23 cellular contexts compared by ENCODE assay signal in the genomic region with DNA sequence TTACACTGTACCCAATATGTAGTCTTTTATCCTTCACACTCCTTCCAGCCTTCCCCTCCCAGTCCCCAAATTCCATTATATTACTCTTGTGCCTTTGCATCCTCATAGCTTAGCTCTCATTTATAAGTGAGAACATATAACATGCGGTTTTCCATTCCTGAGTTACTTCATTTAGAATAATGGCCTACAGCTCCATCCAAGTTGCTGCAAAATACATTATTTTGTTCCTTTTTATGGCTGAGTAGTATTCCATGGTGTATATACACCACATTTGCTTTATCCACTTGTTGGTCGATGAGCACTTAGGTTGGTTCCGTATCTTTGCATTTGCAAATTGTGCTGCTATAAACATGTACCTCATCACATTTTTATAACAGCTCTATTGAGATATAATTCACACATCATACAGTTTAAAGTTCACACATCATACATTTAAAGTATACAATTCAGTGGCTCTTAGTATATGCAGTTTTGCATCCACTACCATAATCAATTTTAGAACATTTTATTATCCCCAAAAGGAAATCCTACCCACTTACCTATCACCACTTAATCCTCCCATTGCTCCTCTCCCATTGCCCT. TPM values are rescaled to one million over a fixed set of nuclear protein-coding genes. Genes with fewer than 3 reads are reported as not detected.
DNase-seq lines count a peak whose midpoint lies in the region; ATAC-seq, FAIRE-seq and TF ChIP-seq lines count a peak whose summit lies in the region.
"Had no signal": no experiment of that assay in that cellular context is flagged by ENCODE, and none has a peak within 500 bp of the region (broad histone marks: within the 10 kb centered on the region; RNA-seq: fewer than 3 reads in every experiment).

No MANE protein-coding gene starts in this region.

- H3K36me3 Mint-ChIP-seq in MCF 10A (ENCODE audit: insufficient read depth, unreplicated experiment) (peaks cover 22% of the 10 kb centered on the region), mesothelial cell of epicardium (peaks cover 12% of the 10 kb centered on the region), osteocyte (ENCODE audit: unreplicated experiment) (peaks cover 2% of the 10 kb centered on the region)

- TF ChIP-seq POLR2A in breast epithelium (IDR thresholded peaks at IDR 0.05) (no peak), K562 (conservative IDR thresholded peaks at IDR 0.05) (no peak)

- WGBS in K562 (ENCODE audit: insufficient coverage, low coverage, missing lambda C conversion rate), result 0% methylated on average over 3 of the region's 3 CpGs

- no peaks in the 10 kb centered on the region for H3K27me3 ChIP-seq in breast epithelium
- peaks cover 11 to 18% of the 10 kb centered on the region in 2 experiments; a peak in 4 of 5 replicates for H3K27me3 ChIP-seq in K562 (ENCODE audit: control insufficient read depth in 2 of 2, insufficient read depth in 2 of 2, low read length in 2 of 2)
- H3K27me3 ChIP-seq in tibial artery, result no peaks in the 10 kb centered on the region
- H3K27me3 ChIP-seq: BLaER1 treated with 17β-estradiol and CSF1 and Interleukin-3, amounts not matched to agents 10 nM and 100 nM had no signal

- H3K27ac Mint-ChIP-seq in MCF 10A (ENCODE audit: low read depth, unreplicated experiment) (peak overlapping the region; percentile 46), mesothelial cell of epicardium (peak overlapping the region; percentile 10), osteocyte (ENCODE audit: unreplicated experiment) (peak overlapping the region; percentile 50)
- H3K27ac Mint-ChIP-seq: B cell; CD4-positive, alpha-beta T cell; CD8-positive, alpha-beta T cell had no signal

- no peak for FAIRE-seq in K562 (lab: Jason Lieb, UNC)
- FAIRE-seq: A549, D721Med, G401.6, GM12891 had no signal

- H4K20me1 ChIP-seq in K562 (replicated peaks; ENCODE audit: control insufficient read depth, insufficient read depth, low read length), result no peaks in the 10 kb centered on the region
- H4K20me1 ChIP-seq: BLaER1 treated with 17β-estradiol and CSF1 and Interleukin-3, amounts not matched to agents 10 nM and 100 nM had no signal

- intact Hi-C loops in MCF 10A (cut with micrococcal nuclease) (no loop called here), breast epithelium (cut with DNase I; ENCODE audit: low total_unique reads) (no loop called here), K562 (cut with micrococcal nuclease) (no loop called here), tibial artery (cut with DNase I; ENCODE audit: low total_unique reads) (no loop called here)

- H3K27me3 Mint-ChIP-seq in MCF 10A (ENCODE audit: insufficient read depth, unreplicated experiment) (no peaks in the 10 kb centered on the region), mesothelial cell of epicardium (ENCODE audit: low read depth) (no peaks in the 10 kb centered on the region), osteocyte (ENCODE audit: unreplicated experiment) (no peaks in the 10 kb centered on the region)
- H3K27me3 Mint-ChIP-seq: CD4-positive, alpha-beta T cell had no signal

- H3K9me3 ChIP-seq in breast epithelium (no peaks in the 10 kb centered on the region), K562 (replicated peaks; ENCODE audit: control insufficient read depth, insufficient read depth, low read depth, low read length) (no peaks in the 10 kb centered on the region), tibial artery (no peaks in the 10 kb centered on the region)
- H3K9me3 ChIP-seq: A549; BLaER1 treated with 17β-estradiol and CSF1 and Interleukin-3, amounts not matched to agents 10 nM and 100 nM; Caco-2 had no signal

- H3K4me3 ChIP-seq in breast epithelium (no peak overlapping the region), K562 (no peak overlapping the region), tibial artery (no peak overlapping the region)
- H3K4me3 ChIP-seq: A549; BLaER1 treated with 17β-estradiol and CSF1 and Interleukin-3, amounts not matched to agents 10 nM and 100 nM had no signal

- H3K9me3 Mint-ChIP-seq in MCF 10A (ENCODE audit: unreplicated experiment), result no peaks in the 10 kb centered on the region
- no peaks in the 10 kb centered on the region for H3K9me3 Mint-ChIP-seq in mesothelial cell of epicardium
- no peaks in the 10 kb centered on the region for H3K9me3 Mint-ChIP-seq in osteocyte (ENCODE audit: unreplicated experiment)
- H3K9me3 Mint-ChIP-seq: CD4-positive, alpha-beta T cell; CD8-positive, alpha-beta T cell had no signal

- H3K27ac ChIP-seq in breast epithelium, result no peak overlapping the region
- H3K27ac ChIP-seq in K562 (ENCODE audit: extremely low read depth, low read depth, low read length), result no peak overlapping the region
- H3K27ac ChIP-seq in tibial artery, result no peak overlapping the region
- H3K27ac ChIP-seq: 22Rv1; A549; BLaER1 treated with 17β-estradiol and CSF1 and Interleukin-3, amounts not matched to agents 10 nM and 100 nM; C4-2B had no signal

- no peaks in the 10 kb centered on the region for H3K4me1 ChIP-seq in breast epithelium
- H3K4me1 ChIP-seq in K562 (replicated peaks in 1 of 2; ENCODE audit: control insufficient read depth in 2 of 2, insufficient read depth in 2 of 2, low read length in 2 of 2), result no peaks in the 10 kb centered on the region
- H3K4me1 ChIP-seq in tibial artery, result peaks cover 0 to 3% (median 0%) of the 10 kb centered on the region in 4 donors
- H3K4me1 ChIP-seq: A549; BLaER1 treated with 17β-estradiol and CSF1 and Interleukin-3, amounts not matched to agents 10 nM and 100 nM; Caco-2 had no signal

- no peak for TF ChIP-seq RAD21 in K562 (CRISPR knock-in tag; conservative IDR thresholded peaks at IDR 0.05 in 1 of 2, IDR thresholded peaks at IDR 0.05 in 1 of 2)

- H3K4me2 ChIP-seq in K562 (ENCODE audit: insufficient read depth, low read length), result no peak overlapping the region
- H3K4me2 ChIP-seq: A549; BLaER1 treated with 17β-estradiol and CSF1 and Interleukin-3, amounts not matched to agents 10 nM and 100 nM had no signal

- POLR2A ChIA-PET in MCF 10A (lab: Yijun Ruan, JAX), result interaction anchor here (0.6 to 1.3 kb wide), 2 partner anchors 12 to 17 kb away, joined by 3 to 4 read pairs; no protein-coding TSS in a partner anchor
- POLR2A ChIA-PET in K562 (lab: Yijun Ruan, JAX), result interaction anchor here (1.0 kb wide), 1 partner anchor 14 kb away, joined by 3 read pairs; no protein-coding TSS in a partner anchor

- H3K4me3 Mint-ChIP-seq in MCF 10A (ENCODE audit: unreplicated experiment) (no peak overlapping the region), mesothelial cell of epicardium (no peak overlapping the region), osteocyte (ENCODE audit: unreplicated experiment) (no peak overlapping the region)
- H3K4me3 Mint-ChIP-seq: B cell; CD4-positive, alpha-beta T cell; CD8-positive, alpha-beta T cell had no signal

- no peaks in the 10 kb centered on the region for H3K9me1 ChIP-seq in K562 (ENCODE audit: control insufficient read depth, insufficient read depth, low read length)

- H3K79me2 ChIP-seq in K562 (ENCODE audit: control insufficient read depth, insufficient read depth, low read length), result no peaks in the 10 kb centered on the region

- no peak overlapping the region for H3K9ac ChIP-seq in K562 (ENCODE audit: insufficient read depth in 1 of 2, low read depth in 2 of 2, low read length in 2 of 2)
- H3K9ac ChIP-seq: BLaER1 treated with 17β-estradiol and CSF1 and Interleukin-3, amounts not matched to agents 10 nM and 100 nM had no signal

- TF ChIP-seq CTCF in MCF 10A (IDR thresholded peaks at IDR 0.05; ENCODE audit: unreplicated experiment) (no peak), breast epithelium (IDR thresholded peaks at IDR 0.05) (no peak), K562 (IDR thresholded peaks at IDR 0.05 in 2 of 3, conservative IDR thresholded peaks at IDR 0.05 in 1 of 3; ENCODE audit: insufficient read depth in 2 of 3, low read depth in 1 of 3, low read length in 3 of 3) (no peak), mesothelial cell of epicardium (IDR thresholded peaks at IDR 0.05; ENCODE audit: unreplicated experiment) (no peak), osteocyte (IDR thresholded peaks at IDR 0.05) (no peak), tibial artery (IDR thresholded peaks at IDR 0.05) (no peak)

- ATAC-seq in K562 (no peak), GM21576 (IDR thresholded peaks at IDR 0.05; ENCODE audit: unreplicated experiment) (no peak)
- ATAC-seq: CD8-positive, alpha-beta T cell had no signal

- DNase-seq in MCF 10A (ENCODE audit: unreplicated experiment) (no peak), breast epithelium (ENCODE audit: low spot score in 2 of 2) (no peak), K562 (ENCODE audit: extremely low read depth in 1 of 4, low spot score in 3 of 4) (no peak), mesothelial cell of epicardium (ENCODE audit: low spot score in 2 of 2, unreplicated experiment in 2 of 2) (no peak), osteocyte (ENCODE audit: extremely low spot score, unreplicated experiment) (no peak), NCI-H1048 (lab: John Stamatoyannopoulos, UW) (no peak), tibial artery (no peak)
- DNase-seq: AML-193; Caco-2; Calu3; CD4-positive, alpha-beta T cell; CD8-positive, alpha-beta T cell; DMS79 treated with DMSO at 0.1 percent for 48 hours; GF-D8 had no signal

- CTCF ChIA-PET in MCF 10A (lab: Yijun Ruan, JAX) (interaction anchor here (1.2 to 1.9 kb wide), 2 partner anchors 26 to 31 kb away, joined by 3 to 7 read pairs; no protein-coding TSS in a partner anchor), K562 (lab: Yijun Ruan, JAX; ENCODE audit: low intra/inter-chr PET ratio) (no interaction called here)

- H3K36me3 ChIP-seq in breast epithelium (no peaks in the 10 kb centered on the region), K562 (ENCODE audit: control insufficient read depth, insufficient read depth, low read length) (no peaks in the 10 kb centered on the region), tibial artery (peaks cover 0 to 23% (median 9%) of the 10 kb centered on the region in 3 donors)

- in situ Hi-C loops in K562 (cut with MboI), result no loop called here

- no TSS peak for BruUV-seq in MCF 10A (replicated peaks; lab: Mats Ljungman, UMichigan)
- no TSS peak for BruUV-seq in K562 (replicated peaks; lab: Mats Ljungman, UMichigan)

- TF ChIP-seq EP300 in K562 (IDR thresholded peaks at IDR 0.05; ENCODE audit: low read length), result no peak

- no peak overlapping the region for H2AFZ ChIP-seq in K562 (ENCODE audit: low read depth, low read length)

- H3K4me1 Mint-ChIP-seq in MCF 10A (ENCODE audit: insufficient read depth, unreplicated experiment), result no peaks in the 10 kb centered on the region
- H3K4me1 Mint-ChIP-seq in mesothelial cell of epicardium, result no peaks in the 10 kb centered on the region
- peaks cover 10% of the 10 kb centered on the region for H3K4me1 Mint-ChIP-seq in osteocyte (ENCODE audit: unreplicated experiment)
- H3K4me1 Mint-ChIP-seq: B cell had no signal

RNA-seq across cellular contexts. Expression of a gene that starts 23.5 kb away (rescaled TPM):
- 34.9 and 62.7 TPM in 2 replicates for total RNA-seq in MCF 10A (2022)
- total RNA-seq in breast epithelium, result 10 to 100 TPM; 22.9 to 27.5 (median 27.2) TPM
- total RNA-seq in K562 (2011; cell fraction: chromatin; rRNA removed; ENCODE audit: low replicate concordance), result 1.5 and 2.0 TPM in 2 replicates
- 0.53 and 0.83 TPM in 2 replicates for total RNA-seq in K562 (2011; cell fraction: nucleolus; rRNA removed)
- 0.66 and 1.2 TPM in 2 replicates for total RNA-seq in K562 (2011; cell fraction: nucleoplasm; rRNA removed)
- total RNA-seq in K562 (2014; rRNA removed), result 0.09 and 0.12 TPM in 2 replicates
- total RNA-seq in K562 (2014; rRNA removed; fragmentation: Illumina TruSeq; extraction: Trizol), result 0.25 and 1.2 TPM in 2 replicates
- 0.19 and 0.29 TPM in 2 replicates for total RNA-seq in K562 (2015; rRNA removed; fragmentation: Illumina TruSeq; extraction: Trizol)
- 0.66 and 2.4 TPM in 2 replicates for total RNA-seq in K562 (2021)
- 1.3 and 1.5 TPM in 2 replicates for polyA plus RNA-seq in K562 (2011; rRNA removed)
- 1.3 and 1.4 TPM in 2 replicates for polyA plus RNA-seq in K562 (2011; cell fraction: cytosol; rRNA removed)
- polyA plus RNA-seq in K562 (2011; cell fraction: nucleus; rRNA removed), result 1.1 and 1.5 TPM in 2 replicates
- polyA plus RNA-seq in K562 (2012), result 0.56 and 0.69 TPM in 2 replicates
- polyA plus RNA-seq in K562 (2014; fragmentation: Illumina TruSeq; extraction: Trizol), result 0.44 and 10.5 TPM in 2 replicates
- polyA plus RNA-seq in K562 (2014; fragmentation: Nextera tagmentation; extraction: Ambion mirVana), result under 1 TPM; 0.08 to 0.31 TPM
- polyA plus RNA-seq in K562 (2014; rRNA removed), result 0.36 and 0.78 TPM in 2 replicates
- 4.4 and 6.9 TPM in 2 replicates for polyA minus RNA-seq in K562 (2011; rRNA and poly(A)+ RNA removed)
- polyA minus RNA-seq in K562 (2011; cell fraction: cytosol; rRNA and poly(A)+ RNA removed), result 1.5 and 3.6 TPM in 2 replicates
- 0.27 and 0.44 TPM in 2 replicates for polyA minus RNA-seq in K562 (2011; cell fraction: nucleus; rRNA and poly(A)+ RNA removed)
- 78.0 to 89.3 TPM (median 84.3 TPM) in 3 replicates for total RNA-seq in mesothelial cell of epicardium
- total RNA-seq in osteocyte, result 65.6 and 80.0 TPM in 2 replicates

RNA-seq across cellular contexts. Expression of a gene that starts 57.2 kb away (rescaled TPM):
- total RNA-seq in MCF 10A (2022) (3.9 and 4.8 TPM in 2 replicates), breast epithelium (1 to 10 TPM in 2 of 3 donors, under 1 TPM in 1; 0.16 to 5.1 (median 4.6) TPM), K562 (2014; rRNA removed) (0.29 TPM in 1 of 2 replicates, not detected in the other), K562 (2014; rRNA removed; fragmentation: Illumina TruSeq; extraction: Trizol) (not detected in 2 replicates), K562 (2015; rRNA removed; fragmentation: Illumina TruSeq; extraction: Trizol) (not detected in 2 replicates), K562 (2021) (not detected in 2 replicates), mesothelial cell of epicardium (2.2 to 2.9 TPM (median 2.9 TPM) in 3 replicates), osteocyte (0.31 TPM in 1 of 2 replicates, not detected in the other)
- not detected in 2 replicates for total RNA-seq in K562 (2011; cell fraction: chromatin; rRNA removed; ENCODE audit: low replicate concordance)
- not detected in 2 replicates for total RNA-seq in K562 (2011; cell fraction: nucleolus; rRNA removed)
- not detected in 2 replicates for total RNA-seq in K562 (2011; cell fraction: nucleoplasm; rRNA removed)
- polyA plus RNA-seq in K562 (2011; rRNA removed) (0.09 and 0.11 TPM in 2 replicates), K562 (2014; fragmentation: Illumina TruSeq; extraction: Trizol) (not detected in 2 replicates), K562 (2014; fragmentation: Nextera tagmentation; extraction: Ambion mirVana) (not detected), K562 (2014; rRNA removed) (not detected in 2 replicates)
- polyA plus RNA-seq in K562 (2011; cell fraction: cytosol; rRNA removed), result 0.04 and 0.12 TPM in 2 replicates
- polyA plus RNA-seq in K562 (2011; cell fraction: nucleus; rRNA removed), result 0.11 and 0.39 TPM in 2 replicates
- polyA plus RNA-seq in K562 (2012), result not detected in 2 replicates
- 0.21 TPM in 1 of 2 replicates, not detected in the other for polyA minus RNA-seq in K562 (2011; rRNA and poly(A)+ RNA removed)
- not detected in 2 replicates for polyA minus RNA-seq in K562 (2011; cell fraction: cytosol; rRNA and poly(A)+ RNA removed)
- polyA minus RNA-seq in K562 (2011; cell fraction: nucleus; rRNA and poly(A)+ RNA removed), result not detected in 2 replicates

Comparison
In these comparisons a context has a peak if more than half of its experiments do, and no peak if none do; other contexts are left out.
1. RNA of a gene that starts 23.5 kb away (total RNA-seq): 65.6 to 80.0 TPM in osteocyte, 78.0 to 89.3 TPM in mesothelial cell of epicardium, 34.9 to 62.7 TPM in MCF 10A and 22.9 to 27.5 TPM in breast epithelium; 0.09 to 2.4 TPM in K562; every median in the first group is over 4 times any median in the second.
2. Peak in every context shown above with its lines, with median percentiles within 50 percentile points of each other: H3K27ac Mint-ChIP-seq.